ENCODE assay signal across 32 cellular contexts in genomic region chr14:105141486-105142281, GRCh38. TPM values are rescaled to one million over a fixed set of nuclear protein-coding genes. Genes with fewer than 3 reads are reported as not detected.
DNase-seq lines count a peak whose midpoint lies in the region; ATAC-seq and TF ChIP-seq lines count a peak whose summit lies in the region.
"Had no signal": no experiment of that assay in that cellular context is flagged by ENCODE, and none has a peak within 500 bp of the region (broad histone marks: within the 10 kb centered on the region; RNA-seq: fewer than 3 reads in every experiment).

No MANE protein-coding gene starts in this region.

- TF ChIP-seq CTCF in Panc1 (IDR thresholded peaks at IDR 0.05): no peak
- TF ChIP-seq CTCF in MCF 10A (IDR thresholded peaks at IDR 0.05; ENCODE audit: unreplicated experiment): no peak
- TF ChIP-seq CTCF in left lung (IDR thresholded peaks at IDR 0.05): no peak
- no peak for TF ChIP-seq CTCF in tibial artery (IDR thresholded peaks at IDR 0.05)
- TF ChIP-seq CTCF in prostate gland (IDR thresholded peaks at IDR 0.05): no peak

- no peak overlapping the region for H3K27ac Mint-ChIP-seq in MCF 10A (ENCODE audit: low read depth, unreplicated experiment)
- H3K27ac Mint-ChIP-seq: activated CD4-positive, alpha-beta T cell treated with anti-CD3 and anti-CD28 coated beads, Interleukin-2, amount 10 ng/mL, durations not matched to agents 7 days and 5 days; activated naive CD8-positive, alpha-beta T cell treated with anti-CD3 and anti-CD28 coated beads, Interleukin-2, amount 10 ng/mL, durations not matched to agents 7 days and 5 days; activated T-cell treated with anti-CD3 and anti-CD28 coated beads, Interleukin-2, amount 50 U/mL, for 24 hours; naive thymus-derived CD4-positive, alpha-beta T cell; stimulated activated naive CD8-positive, alpha-beta T cell treated with anti-CD3 and anti-CD28 coated beads, Interleukin-15, amount 100 ng/mL, for 72 hours had no signal

- no peaks in the 10 kb centered on the region for H3K27me3 Mint-ChIP-seq in MCF 10A (ENCODE audit: insufficient read depth, unreplicated experiment)
- H3K27me3 Mint-ChIP-seq: activated CD4-positive, alpha-beta T cell treated with anti-CD3 and anti-CD28 coated beads, Interleukin-2, amount 10 ng/mL, durations not matched to agents 7 days and 5 days; activated naive CD8-positive, alpha-beta T cell treated with anti-CD3 and anti-CD28 coated beads, Interleukin-2, amount 10 ng/mL, durations not matched to agents 7 days and 5 days; activated T-cell treated with anti-CD3 and anti-CD28 coated beads, Interleukin-2, amount 50 U/mL, for 24 hours; naive thymus-derived CD4-positive, alpha-beta T cell; stimulated activated naive CD8-positive, alpha-beta T cell treated with anti-CD3 and anti-CD28 coated beads, Interleukin-15, amount 100 ng/mL, for 72 hours had no signal

- H3K4me1 Mint-ChIP-seq in MCF 10A (ENCODE audit: insufficient read depth, unreplicated experiment): no peaks in the 10 kb centered on the region
- H3K4me1 Mint-ChIP-seq: activated CD4-positive, alpha-beta T cell treated with anti-CD3 and anti-CD28 coated beads, Interleukin-2, amount 10 ng/mL, durations not matched to agents 7 days and 5 days; activated naive CD8-positive, alpha-beta T cell treated with anti-CD3 and anti-CD28 coated beads, Interleukin-2, amount 10 ng/mL, durations not matched to agents 7 days and 5 days; naive thymus-derived CD4-positive, alpha-beta T cell; stimulated activated naive CD8-positive, alpha-beta T cell treated with anti-CD3 and anti-CD28 coated beads, Interleukin-15, amount 100 ng/mL, for 72 hours had no signal

- BruUV-seq in Panc1 (replicated peaks; lab: Mats Ljungman, UMichigan): TSS peak; percentile 92
- TSS peak; percentile 39 for BruUV-seq in MCF 10A (replicated peaks; lab: Mats Ljungman, UMichigan)

- H3K27me3 ChIP-seq in Panc1 (ENCODE audit: control insufficient read depth, insufficient read depth, low read length) (no peaks in the 10 kb centered on the region), left lung (no peaks in the 10 kb centered on the region), tibial artery (peaks cover 0 to 9% of the 10 kb centered on the region in 2 donors), prostate gland (replicated peaks; ENCODE audit: insufficient read depth) (no peaks in the 10 kb centered on the region)
- H3K27me3 ChIP-seq: BLaER1, cardiac muscle cell, foreskin keratinocyte, heart left ventricle, SJSA1, thyroid gland had no signal

- DNase-seq in Panc1 (ENCODE audit: low read depth, low spot score): no peak
- DNase-seq in MCF 10A (ENCODE audit: unreplicated experiment): no peak
- DNase-seq in left lung: peak; percentile 20 to 71
- peak; percentile 16 to 56 for DNase-seq in tibial artery
- DNase-seq in GDM1 (lab: John Stamatoyannopoulos, UW): no peak
- no peak for DNase-seq in prostate gland (ENCODE audit: low spot score)
- no peak for DNase-seq in stimulated activated naive CD8-positive, alpha-beta T cell treated with anti-CD3 and anti-CD28 coated beads, Interleukin-15, Interleukin-2, amounts not matched to agents 100 U/mL and 50 U/mL, for 24 hours
- DNase-seq: activated CD4-positive, alpha-beta T cell treated with anti-CD3 and anti-CD28 coated beads, Interleukin-2, amount 10 ng/mL, durations not matched to agents 7 days and 5 days; activated gamma-delta T cell treated with Interleukin-2 at 50 U/mL for 16 hours; activated naive CD8-positive, alpha-beta T cell treated with anti-CD3 and anti-CD28 coated beads, Interleukin-2, amount 10 ng/mL, durations not matched to agents 7 days and 5 days; activated T-cell treated with anti-CD3 and anti-CD28 coated beads, Interleukin-2, amount 50 U/mL, for 24 hours; cortex of kidney; esophagus squamous epithelium; foreskin keratinocyte; lower lobe of right lung; MV-4-11; NCI-H1436; NCI-H2081; NCI-H526 treated with DMSO at 0.1 percent for 48 hours; NK-92 treated with Interleukin-12 subunit alpha and Interleukin-12 subunit beta, amount 100 ng/mL, for 24 hours; PC-9; small intestine; stimulated activated CD4-positive, alpha-beta T cell treated with anti-CD3 and anti-CD28 coated beads, Interleukin-1b, Interleukin-23, amount 100 ng/mL, for 48 hours; stimulated activated naive CD8-positive, alpha-beta T cell treated with anti-CD3 and anti-CD28 coated beads, Interleukin-15, amount 100 ng/mL, for 72 hours; T1000; thyroid gland had no signal

- intact Hi-C loops in Panc1 (cut with micrococcal nuclease; ENCODE audit: unreplicated experiment): no loop called here
- intact Hi-C loops in MCF 10A (cut with micrococcal nuclease): no loop called here
- intact Hi-C loops in left lung (cut with DNase I): no loop called here
- intact Hi-C loops in tibial artery (cut with DNase I; ENCODE audit: low total_unique reads): no loop called here
- intact Hi-C loops in prostate gland (cut with DNase I): no loop called here

- CTCF ChIA-PET in Panc1 (lab: Charles Lee): no interaction called here
- CTCF ChIA-PET in MCF 10A (lab: Yijun Ruan, JAX): no interaction called here

- peaks cover 8% of the 10 kb centered on the region for H3K9me3 Mint-ChIP-seq in MCF 10A (ENCODE audit: unreplicated experiment)

- no peak overlapping the region for H3K4me3 Mint-ChIP-seq in MCF 10A (ENCODE audit: unreplicated experiment)
- H3K4me3 Mint-ChIP-seq: activated CD4-positive, alpha-beta T cell treated with anti-CD3 and anti-CD28 coated beads, Interleukin-2, amount 10 ng/mL, durations not matched to agents 7 days and 5 days; activated naive CD8-positive, alpha-beta T cell treated with anti-CD3 and anti-CD28 coated beads, Interleukin-2, amount 10 ng/mL, durations not matched to agents 7 days and 5 days; activated T-cell treated with anti-CD3 and anti-CD28 coated beads, Interleukin-2, amount 50 U/mL, for 24 hours; naive thymus-derived CD4-positive, alpha-beta T cell; stimulated activated naive CD8-positive, alpha-beta T cell treated with anti-CD3 and anti-CD28 coated beads, Interleukin-15, amount 100 ng/mL, for 72 hours had no signal

- POLR2A ChIA-PET in Panc1 (lab: Charles Lee): no interaction called here
- POLR2A ChIA-PET in MCF 10A (lab: Yijun Ruan, JAX): interaction anchor here (1.3 kb wide), 1 partner anchor 44 kb away, joined by 4 read pairs; no protein-coding TSS in a partner anchor

- 92% methylated on average over 34 of the region's 43 CpGs for WGBS in prostate gland

- no peak for TF ChIP-seq POLR2A in prostate gland (IDR thresholded peaks at IDR 0.05)

- ATAC-seq in Panc1: no peak
- ATAC-seq in left lung: no peak
- ATAC-seq in stimulated activated naive CD8-positive, alpha-beta T cell treated with anti-CD3 and anti-CD28 coated beads, Interleukin-15, Interleukin-2, amounts not matched to agents 100 U/mL and 50 U/mL, for 24 hours: no peak
- ATAC-seq: foreskin keratinocyte; heart left ventricle; lower lobe of right lung; naive thymus-derived CD4-positive, alpha-beta T cell; stimulated activated naive CD8-positive, alpha-beta T cell treated with anti-CD3 and anti-CD28 coated beads, Interleukin-15, amount 100 ng/mL, for 72 hours had no signal

- H3K9me3 ChIP-seq in Panc1 (ENCODE audit: control insufficient read depth, insufficient read depth, low read depth, low read length): no peaks in the 10 kb centered on the region
- peaks cover 0 to 22% of the 10 kb centered on the region in 2 donors for H3K9me3 ChIP-seq in left lung
- H3K9me3 ChIP-seq in tibial artery: peaks cover 5 to 23% (median 21%) of the 10 kb centered on the region in 3 donors
- no peaks in the 10 kb centered on the region for H3K9me3 ChIP-seq in prostate gland
- H3K9me3 ChIP-seq: thyroid gland had no signal

- in situ Hi-C loops in Panc1 (cut with HindIII; ENCODE audit: low pct_unique_long_range_greater_than_20kb, low sequenced_read_pairs): no loop called here

- H3K36me3 ChIP-seq in Panc1 (ENCODE audit: control insufficient read depth, insufficient read depth, low read length) (no peaks in the 10 kb centered on the region), left lung (peaks cover 0 to 54% of the 10 kb centered on the region in 2 donors), tibial artery (peaks cover 0 to 35% (median 22%) of the 10 kb centered on the region in 3 donors), prostate gland (no peaks in the 10 kb centered on the region)
- H3K36me3 ChIP-seq: thyroid gland had no signal

- H3K36me3 Mint-ChIP-seq in MCF 10A (ENCODE audit: insufficient read depth, unreplicated experiment): peaks cover 23% of the 10 kb centered on the region

- no peaks in the 10 kb centered on the region for H3K4me1 ChIP-seq in Panc1 (ENCODE audit: control insufficient read depth, insufficient read depth, low read length)
- no peaks in the 10 kb centered on the region for H3K4me1 ChIP-seq in left lung
- H3K4me1 ChIP-seq in tibial artery: no peaks in the 10 kb centered on the region
- H3K4me1 ChIP-seq in prostate gland (replicated peaks): no peaks in the 10 kb centered on the region
- H3K4me1 ChIP-seq: foreskin keratinocyte, heart left ventricle, lower lobe of right lung, SJSA1, thyroid gland had no signal

- H3K27ac ChIP-seq in Panc1 (ENCODE audit: low read length): no peak overlapping the region
- H3K27ac ChIP-seq in left lung: no peak overlapping the region
- H3K27ac ChIP-seq in tibial artery: no peak overlapping the region
- H3K27ac ChIP-seq in prostate gland: no peak overlapping the region
- H3K27ac ChIP-seq: BLaER1, cardiac muscle cell, esophagus squamous epithelium, foreskin keratinocyte, heart left ventricle, lower lobe of right lung, PC-9, SJSA1, thyroid gland, VCaP had no signal

- no peak overlapping the region for H3K4me3 ChIP-seq in Panc1 (ENCODE audit: low read depth in 2 of 2, low read length in 2 of 2)
- no peak overlapping the region for H3K4me3 ChIP-seq in left lung
- H3K4me3 ChIP-seq in tibial artery: no peak overlapping the region
- H3K4me3 ChIP-seq in prostate gland: no peak overlapping the region
- H3K4me3 ChIP-seq: BLaER1, cardiac muscle cell, esophagus squamous epithelium, heart left ventricle, lower lobe of right lung, PC-9, SJSA1, thyroid gland had no signal

RNA-seq across cellular contexts. Expression of gene JAG2, which starts 26.9 kb away (rescaled TPM):
- 43.7 TPM for total RNA-seq in Panc1 (2021; ENCODE audit: unreplicated experiment)
- 62.1 TPM for polyA plus RNA-seq in Panc1 (2012; ENCODE audit: insufficient read length)
- 33.5 and 33.7 TPM in 2 replicates for total RNA-seq in MCF 10A (2022)
- 10 to 100 TPM; 32.0 to 34.2 TPM for total RNA-seq in left lung
- 10 to 100 TPM; 26.8 to 30.5 TPM for total RNA-seq in prostate gland

RNA-seq across cellular contexts. Expression of gene NUDT14, which starts 39.4 kb away (rescaled TPM):
- total RNA-seq in Panc1 (2021; ENCODE audit: unreplicated experiment): 75.3 TPM
- polyA plus RNA-seq in Panc1 (2012; ENCODE audit: insufficient read length): 86.7 TPM
- total RNA-seq in MCF 10A (2022): 26.1 and 27.4 TPM in 2 replicates
- 10 to 100 TPM; 52.5 to 77.5 TPM for total RNA-seq in left lung
- total RNA-seq in prostate gland: 10 to 100 TPM; 32.9 to 36.5 TPM

Comparison
In these comparisons a context has a peak if more than half of its experiments do, and no peak if none do; other contexts are left out.
1. DNase-seq: peak in left lung (2 of 2) and tibial artery (2 of 2); none in Panc1 (single experiment), MCF 10A (single experiment), GDM1 (single experiment), prostate gland (single experiment) and stimulated activated naive CD8-positive, alpha-beta T cell treated with anti-CD3 and anti-CD28 coated beads, Interleukin-15, Interleukin-2, amounts not matched to agents 100 U/mL and 50 U/mL, for 24 hours (single experiment).